Comparison of ENCODE assay signal across 9 cellular contexts in the genomic region with DNA sequence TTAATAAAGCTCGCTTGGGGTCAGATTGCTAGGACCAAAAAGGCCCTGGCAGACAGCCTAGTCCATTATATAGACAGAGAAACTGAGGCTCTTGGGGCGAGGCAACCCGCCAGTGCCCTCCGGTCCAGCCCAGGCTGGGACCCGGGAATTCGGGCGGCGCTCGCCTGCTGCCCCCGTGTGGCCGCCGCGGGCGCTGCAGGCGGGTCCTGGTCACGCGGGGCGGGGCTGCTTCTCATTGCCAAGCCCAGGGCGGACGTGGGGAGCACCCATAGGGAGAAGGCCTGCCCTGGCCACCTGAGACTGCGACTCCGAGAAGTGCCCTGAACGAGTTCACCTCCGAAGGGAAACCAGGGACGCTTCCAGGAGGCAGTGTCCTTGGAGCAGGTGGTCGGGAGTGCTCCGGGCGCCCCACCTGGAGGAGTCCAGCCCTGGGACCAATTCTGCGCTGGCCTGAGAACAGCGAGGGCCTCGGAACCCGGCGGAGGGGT. TPM values are rescaled to one million over a fixed set of nuclear protein-coding genes. Genes with fewer than 3 reads are reported as not detected.
A peak's percentile ranks its signal among the peaks of the same experiment; 100 is the strongest.
DNase-seq lines count a peak whose midpoint lies in the region; FAIRE-seq and TF ChIP-seq lines count a peak whose summit lies in the region.
"Had no signal": no experiment of that assay in that cellular context is flagged by ENCODE, and none has a peak within 500 bp of the region (broad histone marks: within the 10 kb centered on the region; RNA-seq: fewer than 3 reads in every experiment).

No MANE protein-coding gene starts in this region.

- H3K27me3 Mint-ChIP-seq in brain = no peaks in the 10 kb centered on the region

- peak; percentile 81; the same call in 1 of the 2 replicates for TF ChIP-seq RAD21 in Ishikawa (IDR thresholded peaks at IDR 0.05; ENCODE audit: low read depth)

- FAIRE-seq in kidney (lab: Jason Lieb, UNC) = no peak
- FAIRE-seq: endometrium had no signal

- TF ChIP-seq EP300 in Ishikawa (IDR thresholded peaks at IDR 0.05; ENCODE audit: borderline replicate concordance) = no peak

- H3K9me3 ChIP-seq in kidney (ENCODE audit: control insufficient read depth in 1 of 2, low read length in 2 of 2) = no peaks in the 10 kb centered on the region

- H3K4me1 Mint-ChIP-seq in brain = no peaks in the 10 kb centered on the region

- H3K9ac ChIP-seq in kidney (ENCODE audit: low read length in 2 of 2) = no peak overlapping the region

- H3K4me1 ChIP-seq in kidney (ENCODE audit: control insufficient read depth in 1 of 2, insufficient read depth in 1 of 2, low read depth in 1 of 2, low read length in 2 of 2) = no peaks in the 10 kb centered on the region

- intact Hi-C loops in kidney (cut with DNase I) = no loop called here

- H3K27ac ChIP-seq in VCaP (no peak overlapping the region), kidney (ENCODE audit: low read depth in 2 of 2, low read length in 2 of 2) (no peak overlapping the region)

- no peaks in the 10 kb centered on the region for H3K27me3 ChIP-seq in GM06990 (replicated peaks; ENCODE audit: control insufficient read depth, insufficient read depth, low read length)

- peaks cover 9% of the 10 kb centered on the region for H3K36me3 Mint-ChIP-seq in brain

- H3K4me3 ChIP-seq in GM06990 (replicated peaks; ENCODE audit: low read depth, low read length) (no peak overlapping the region), kidney (ENCODE audit: low read length in 2 of 2) (no peak overlapping the region)

- H3K4me3 Mint-ChIP-seq in brain = no peak overlapping the region

- DNase-seq in GM06990 (ENCODE audit: extremely low read depth, insufficient read length) = peak; percentile 73
- DNase-seq in kidney = peak; percentile 89
- peak; percentile 55 for DNase-seq in stimulated activated CD4-positive, alpha-beta T cell treated with anti-CD3 and anti-CD28 coated beads, Interleukin-1b, Interleukin-23, amount 100 ng/mL, for 48 hours
- no peak for DNase-seq in SW 1271 (lab: John Stamatoyannopoulos, UW)
- DNase-seq in NCI-H774 (lab: John Stamatoyannopoulos, UW) = no peak

- H3K9me3 Mint-ChIP-seq in brain = no peaks in the 10 kb centered on the region

- peaks cover 4% of the 10 kb centered on the region for H3K36me3 ChIP-seq in GM06990 (ENCODE audit: control insufficient read depth, insufficient read depth, low read length)
- H3K36me3 ChIP-seq in kidney (ENCODE audit: control insufficient read depth in 1 of 2, insufficient read depth in 2 of 2, low read length in 2 of 2) = no peaks in the 10 kb centered on the region

- peak; percentile 66 for TF ChIP-seq CTCF in GM06990 (IDR thresholded peaks at IDR 0.05; ENCODE audit: insufficient read depth, low read length, poor library complexity, severe bottlenecking)
- TF ChIP-seq CTCF in VCaP (conservative IDR thresholded peaks at IDR 0.05) = peak; percentile 99
- peak; percentile 89 to 97 for TF ChIP-seq CTCF in brain (conservative IDR thresholded peaks at IDR 0.05)
- TF ChIP-seq CTCF in kidney (IDR thresholded peaks at IDR 0.05; ENCODE audit: borderline replicate concordance, extremely low read depth, insufficient read depth) = peak; percentile 88

- H3K27ac Mint-ChIP-seq in brain = no peak overlapping the region

TF ChIP-seq in Ishikawa, 13 proteins besides CTCF, POLR2A, EP300 and RAD21:
- TF ChIP-seq FOXM1 (IDR thresholded peaks at IDR 0.05; ENCODE audit: borderline replicate concordance, low read depth) (no peak), TAF1 (IDR thresholded peaks at IDR 0.05; ENCODE audit: low read depth) (no peak), TCF12 (IDR thresholded peaks at IDR 0.05; ENCODE audit: low read depth) (peak; percentile 23; the same call in 1 of the 2 replicates), NFIC (IDR thresholded peaks at IDR 0.05) (peak; percentile 30; the same call in 1 of the 2 replicates), CREB1 (IDR thresholded peaks at IDR 0.05; ENCODE audit: low read depth) (no peak), MAX (IDR thresholded peaks at IDR 0.05) (peak; percentile 31; the same call in 1 of the 2 replicates)
- TF ChIP-seq, protein P1, sequence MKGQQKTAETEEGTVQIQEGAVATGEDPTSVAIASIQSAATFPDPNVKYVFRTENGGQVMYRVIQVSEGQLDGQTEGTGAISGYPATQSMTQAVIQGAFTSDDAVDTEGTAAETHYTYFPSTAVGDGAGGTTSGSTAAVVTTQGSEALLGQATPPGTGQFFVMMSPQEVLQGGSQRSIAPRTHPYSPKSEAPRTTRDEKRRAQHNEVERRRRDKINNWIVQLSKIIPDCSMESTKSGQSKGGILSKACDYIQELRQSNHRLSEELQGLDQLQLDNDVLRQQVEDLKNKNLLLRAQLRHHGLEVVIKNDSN (IDR thresholded peaks at IDR 0.05) = peak; percentile 72

RNA-seq across cellular contexts. Expression of gene CSNK1E, which starts 36.0 kb away (rescaled TPM):
- polyA plus RNA-seq in brain (ENCODE audit: insufficient read depth, low read depth, low replicate concordance) (162 TPM), kidney (ENCODE audit: insufficient read depth, low read depth, low replicate concordance) (33.6 TPM)
- 101 TPM for total RNA-seq in kidney

Comparison
In these comparisons a context has a peak if more than half of its experiments do, and no peak if none do; other contexts are left out.
1. DNase-seq: peak in GM06990 (single experiment), kidney (single experiment) and stimulated activated CD4-positive, alpha-beta T cell treated with anti-CD3 and anti-CD28 coated beads, Interleukin-1b, Interleukin-23, amount 100 ng/mL, for 48 hours (single experiment); none in SW 1271 (0 of 2) and NCI-H774 (single experiment).
2. Peak in every context shown above with its lines, with median percentiles within 50 percentile points of each other: CTCF ChIP-seq.